23 cellular contexts compared by ENCODE assay signal in the genomic region with DNA sequence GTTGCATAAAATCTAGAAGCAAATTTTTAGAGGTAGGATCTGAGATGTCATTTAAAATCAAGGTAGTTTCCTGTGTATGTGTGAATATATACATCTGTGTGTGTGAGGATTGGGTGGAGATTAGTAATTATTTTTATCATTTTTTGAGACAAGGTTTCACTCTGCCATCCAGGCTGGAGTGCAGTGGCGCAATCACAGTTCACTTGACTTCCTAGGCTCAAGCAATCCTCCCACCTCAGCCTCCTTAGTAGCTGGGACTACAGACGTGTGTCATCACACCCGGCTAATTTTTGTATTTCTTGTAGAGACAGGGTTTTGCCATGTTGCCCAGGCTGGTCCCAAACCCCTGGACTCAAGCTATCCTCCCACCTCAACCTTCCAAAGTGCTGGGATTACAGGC.
"Had no signal": no experiment of that assay in that cellular context is flagged by ENCODE, and none has a peak within 500 bp of the region (broad histone marks: within the 10 kb centered on the region; RNA-seq: fewer than 3 reads in every experiment).

No MANE protein-coding gene starts in this region.

- H3K27me3 Mint-ChIP-seq: activated CD4-positive, alpha-beta T cell treated with anti-CD3 and anti-CD28 coated beads, Interleukin-2, amount 10 ng/mL, durations not matched to agents 24 days and 14 days; activated CD8-positive, alpha-beta memory T cell treated with anti-CD3 and anti-CD28 coated beads, Interleukin-2, amount 10 ng/mL, durations not matched to agents 7 days and 5 days; activated naive CD8-positive, alpha-beta T cell treated with anti-CD3 and anti-CD28 coated beads, Interleukin-2, amount 50 U/mL, for 24 hours; activated T-cell treated with anti-CD3 and anti-CD28 coated beads, Interleukin-2, amount 50 U/mL, for 24 hours; T-helper 17 cell had no signal

- H3K4me3 Mint-ChIP-seq: activated CD4-positive, alpha-beta T cell treated with anti-CD3 and anti-CD28 coated beads, Interleukin-2, amount 10 ng/mL, durations not matched to agents 24 days and 14 days; activated CD8-positive, alpha-beta memory T cell treated with anti-CD3 and anti-CD28 coated beads, Interleukin-2, amount 10 ng/mL, durations not matched to agents 7 days and 5 days; activated naive CD8-positive, alpha-beta T cell treated with anti-CD3 and anti-CD28 coated beads, Interleukin-2, amount 50 U/mL, for 24 hours; activated T-cell treated with anti-CD3 and anti-CD28 coated beads, Interleukin-2, amount 50 U/mL, for 24 hours; activated T-helper 1 cell treated with anti-CD3 and anti-CD28 coated beads, Interleukin-12 subunit alpha, Interleukin-12 subunit beta, Interleukin-2, Interleukin-4 antibody, amounts not matched to agents 30 ng/mL and 10 ng/mL and 1 ng/mL, durations not matched to agents 14 hours and 24 hours and 36 hours; T-helper 17 cell; WTC11 had no signal

- H3K27ac ChIP-seq: brain microvascular endothelial cell had no signal

- H3K4me1 Mint-ChIP-seq: activated CD8-positive, alpha-beta memory T cell treated with anti-CD3 and anti-CD28 coated beads, Interleukin-2, amount 10 ng/mL, durations not matched to agents 7 days and 5 days had no signal

- ATAC-seq: activated CD8-positive, alpha-beta memory T cell treated with anti-CD3 and anti-CD28 coated beads, Interleukin-2, amount 10 ng/mL, durations not matched to agents 7 days and 5 days; activated naive CD4-positive, alpha-beta T cell treated with anti-CD3 and anti-CD28 coated beads, Interleukin-2, amount 50 U/mL, for 72 hours; activated naive CD8-positive, alpha-beta T cell treated with anti-CD3 and anti-CD28 coated beads, Interleukin-2, amount 50 U/mL, for 24 hours; T-helper 17 cell; WTC11 had no signal

- H3K27ac Mint-ChIP-seq: activated CD4-positive, alpha-beta T cell treated with anti-CD3 and anti-CD28 coated beads, Interleukin-2, amount 10 ng/mL, durations not matched to agents 24 days and 14 days; activated CD8-positive, alpha-beta memory T cell treated with anti-CD3 and anti-CD28 coated beads, Interleukin-2, amount 10 ng/mL, durations not matched to agents 7 days and 5 days; activated naive CD4-positive, alpha-beta T cell treated with anti-CD3 and anti-CD28 coated beads, Interleukin-2, amount 50 U/mL, for 72 hours; activated naive CD8-positive, alpha-beta T cell treated with anti-CD3 and anti-CD28 coated beads, Interleukin-2, amount 50 U/mL, for 24 hours; activated T-cell treated with anti-CD3 and anti-CD28 coated beads, Interleukin-2, amount 50 U/mL, for 24 hours; activated T-helper 1 cell treated with anti-CD3 and anti-CD28 coated beads, Interleukin-12 subunit alpha, Interleukin-12 subunit beta, Interleukin-2, Interleukin-4 antibody, amounts not matched to agents 30 ng/mL and 10 ng/mL and 1 ng/mL, durations not matched to agents 14 hours and 24 hours and 36 hours; T-helper 17 cell had no signal

- DNase-seq: activated CD4-positive, alpha-beta T cell treated with anti-CD3 and anti-CD28 coated beads, Interleukin-2, amount 10 ng/mL, durations not matched to agents 24 days and 14 days; activated CD4-positive, alpha-beta T cell treated with anti-CD3 and anti-CD28 coated beads, Interleukin-2, amount 50 U/mL, for 48 hours; activated CD4-positive, CD25-positive, alpha-beta regulatory T cell treated with anti-CD3 and anti-CD28 coated beads, Interleukin-2, amount 50 U/mL, for 72 hours; activated CD8-positive, alpha-beta memory T cell treated with anti-CD3 and anti-CD28 coated beads, Interleukin-2, amount 10 ng/mL, durations not matched to agents 7 days and 5 days; activated effector memory CD4-positive, alpha-beta T cell treated with Interleukin-2 at 50 U/mL for 16 hours; activated naive CD4-positive, alpha-beta T cell; activated naive CD8-positive, alpha-beta T cell treated with anti-CD3 and anti-CD28 coated beads, Interleukin-2, amount 50 U/mL, for 24 hours; activated T-cell treated with anti-CD3 and anti-CD28 coated beads, Interleukin-2, amount 50 U/mL, for 24 hours; amygdala; cerebellar nuclear complex; Kasumi-1; KBM-7; NCI-H1048; NCI-H1930; NCI-H510A treated with DMSO at 0.1 percent for 48 hours; NCI-H69; SIG-M5; T-helper 17 cell; T-helper 9 cell had no signal

- H3K36me3 ChIP-seq: brain microvascular endothelial cell had no signal

- H3K27me3 ChIP-seq: brain microvascular endothelial cell had no signal

- H3K36me3 Mint-ChIP-seq: activated naive CD4-positive, alpha-beta T cell treated with anti-CD3 and anti-CD28 coated beads, Interleukin-2, amount 50 U/mL, for 72 hours; WTC11 had no signal

- H3K9me3 Mint-ChIP-seq: activated CD4-positive, alpha-beta T cell treated with anti-CD3 and anti-CD28 coated beads, Interleukin-2, amount 10 ng/mL, durations not matched to agents 24 days and 14 days; activated naive CD4-positive, alpha-beta T cell treated with anti-CD3 and anti-CD28 coated beads, Interleukin-2, amount 50 U/mL, for 72 hours; activated naive CD8-positive, alpha-beta T cell treated with anti-CD3 and anti-CD28 coated beads, Interleukin-2, amount 50 U/mL, for 24 hours; activated T-cell treated with anti-CD3 and anti-CD28 coated beads, Interleukin-2, amount 50 U/mL, for 24 hours; activated T-helper 1 cell treated with anti-CD3 and anti-CD28 coated beads, Interleukin-12 subunit alpha, Interleukin-12 subunit beta, Interleukin-2, Interleukin-4 antibody, amounts not matched to agents 30 ng/mL and 10 ng/mL and 1 ng/mL, durations not matched to agents 14 hours and 24 hours and 36 hours; WTC11 had no signal
